8 cellular contexts compared by ENCODE assay signal in genomic region chr11:36411202-36411640, GRCh38.
DNase-seq lines count a peak whose midpoint lies in the region; ATAC-seq lines count a peak whose summit lies in the region.

No MANE protein-coding gene starts in this region.

- H3K27me3 Mint-ChIP-seq in activated T-helper 1 cell treated with anti-CD3 and anti-CD28 coated beads, Interleukin-12 subunit alpha, Interleukin-12 subunit beta, Interleukin-2, Interleukin-4 antibody, amounts not matched to agents 30 ng/mL and 10 ng/mL and 1 ng/mL, durations not matched to agents 14 hours and 24 hours and 36 hours (ENCODE audit: insufficient read depth): no peaks in the 10 kb centered on the region
- H3K27me3 Mint-ChIP-seq in natural killer cell treated with Interleukin-12 subunit alpha and Interleukin-12 subunit beta and Interleukin-15 and Interleukin-18, amount 100 ng/mL, for 72 hours: no peaks in the 10 kb centered on the region

- peaks cover 65% of the 10 kb centered on the region for H3K36me3 Mint-ChIP-seq in activated T-helper 1 cell treated with anti-CD3 and anti-CD28 coated beads, Interleukin-12 subunit alpha, Interleukin-12 subunit beta, Interleukin-2, Interleukin-4 antibody, amounts not matched to agents 30 ng/mL and 10 ng/mL and 1 ng/mL, durations not matched to agents 14 hours and 24 hours and 36 hours (ENCODE audit: low read depth)
- H3K36me3 Mint-ChIP-seq in natural killer cell treated with Interleukin-12 subunit alpha and Interleukin-12 subunit beta and Interleukin-15 and Interleukin-18, amount 100 ng/mL, for 72 hours: peaks cover 33% of the 10 kb centered on the region

- intact Hi-C loops in activated T-helper 1 cell treated with anti-CD3 and anti-CD28 coated beads, Interleukin-12 subunit alpha, Interleukin-12 subunit beta, Interleukin-2, Interleukin-4 antibody, amounts not matched to agents 30 ng/mL and 10 ng/mL and 1 ng/mL, durations not matched to agents 14 hours and 24 hours and 36 hours (cut with micrococcal nuclease): no loop called here

- H3K27ac Mint-ChIP-seq in activated T-helper 1 cell treated with anti-CD3 and anti-CD28 coated beads, Interleukin-12 subunit alpha, Interleukin-12 subunit beta, Interleukin-2, Interleukin-4 antibody, amounts not matched to agents 30 ng/mL and 10 ng/mL and 1 ng/mL, durations not matched to agents 14 hours and 24 hours and 36 hours: peak overlapping the region; percentile 94
- H3K27ac Mint-ChIP-seq in natural killer cell treated with Interleukin-12 subunit alpha and Interleukin-12 subunit beta and Interleukin-15 and Interleukin-18, amount 100 ng/mL, for 72 hours: peak overlapping the region; percentile 97 to 100

- H3K4me3 Mint-ChIP-seq in activated T-helper 1 cell treated with anti-CD3 and anti-CD28 coated beads, Interleukin-12 subunit alpha, Interleukin-12 subunit beta, Interleukin-2, Interleukin-4 antibody, amounts not matched to agents 30 ng/mL and 10 ng/mL and 1 ng/mL, durations not matched to agents 14 hours and 24 hours and 36 hours: peak overlapping the region; percentile 57
- peak overlapping the region; percentile 90 for H3K4me3 Mint-ChIP-seq in natural killer cell treated with Interleukin-12 subunit alpha and Interleukin-12 subunit beta and Interleukin-15 and Interleukin-18, amount 100 ng/mL, for 72 hours

- H3K4me1 Mint-ChIP-seq in activated T-helper 1 cell treated with anti-CD3 and anti-CD28 coated beads, Interleukin-12 subunit alpha, Interleukin-12 subunit beta, Interleukin-2, Interleukin-4 antibody, amounts not matched to agents 30 ng/mL and 10 ng/mL and 1 ng/mL, durations not matched to agents 14 hours and 24 hours and 36 hours (ENCODE audit: low read depth): peaks cover 79% of the 10 kb centered on the region
- peaks cover 80 to 84% of the 10 kb centered on the region in 2 donors for H3K4me1 Mint-ChIP-seq in natural killer cell treated with Interleukin-12 subunit alpha and Interleukin-12 subunit beta and Interleukin-15 and Interleukin-18, amount 100 ng/mL, for 72 hours (ENCODE audit: low read depth in 2 of 2)

- H3K9me3 Mint-ChIP-seq in activated T-helper 1 cell treated with anti-CD3 and anti-CD28 coated beads, Interleukin-12 subunit alpha, Interleukin-12 subunit beta, Interleukin-2, Interleukin-4 antibody, amounts not matched to agents 30 ng/mL and 10 ng/mL and 1 ng/mL, durations not matched to agents 14 hours and 24 hours and 36 hours: peaks cover 4% of the 10 kb centered on the region
- no peaks in the 10 kb centered on the region for H3K9me3 Mint-ChIP-seq in natural killer cell treated with Interleukin-12 subunit alpha and Interleukin-12 subunit beta and Interleukin-15 and Interleukin-18, amount 100 ng/mL, for 72 hours

- ATAC-seq in HG03108 (IDR thresholded peaks at IDR 0.05; ENCODE audit: unreplicated experiment) (peak; percentile 76), GM19324 (IDR thresholded peaks at IDR 0.05; ENCODE audit: low FRiP score, unreplicated experiment) (no peak)
- ATAC-seq in natural killer cell treated with Interleukin-12 subunit alpha and Interleukin-12 subunit beta and Interleukin-15 and Interleukin-18, amount 100 ng/mL, for 72 hours: peak; percentile 82

- DNase-seq in NCI-H1694 (lab: John Stamatoyannopoulos, UW) (peak; percentile 34), NCI-H1694 treated with DMSO at 0.1 percent for 48 hours (lab: John Stamatoyannopoulos, UW) (no peak), SHP77 (lab: John Stamatoyannopoulos, UW) (no peak)
- DNase-seq in activated T-helper 1 cell treated with anti-CD3 and anti-CD28 coated beads, Interleukin-12 subunit alpha, Interleukin-12 subunit beta, Interleukin-2, Interleukin-4 antibody, amounts not matched to agents 30 ng/mL and 10 ng/mL and 1 ng/mL, durations not matched to agents 14 hours and 24 hours and 36 hours (ENCODE audit: low spot score): no peak
- DNase-seq in natural killer cell treated with Interleukin-12 subunit alpha and Interleukin-12 subunit beta and Interleukin-15 and Interleukin-18, amount 100 ng/mL, for 72 hours (ENCODE audit: low spot score): peak; percentile 90
- no peak for DNase-seq in activated CD8-positive, alpha-beta memory T cell treated with anti-CD3 and anti-CD28 coated beads for 24 hours

Comparison
In these comparisons a context has a peak if more than half of its experiments do, and no peak if none do; other contexts are left out.
1. DNase-seq: peak in NCI-H1694 (single experiment) and natural killer cell treated with Interleukin-12 subunit alpha and Interleukin-12 subunit beta and Interleukin-15 and Interleukin-18, amount 100 ng/mL, for 72 hours (single experiment); none in NCI-H1694 treated with DMSO at 0.1 percent for 48 hours (single experiment), activated T-helper 1 cell treated with anti-CD3 and anti-CD28 coated beads, Interleukin-12 subunit alpha, Interleukin-12 subunit beta, Interleukin-2, Interleukin-4 antibody, amounts not matched to agents 30 ng/mL and 10 ng/mL and 1 ng/mL, durations not matched to agents 14 hours and 24 hours and 36 hours (single experiment), SHP77 (0 of 2) and activated CD8-positive, alpha-beta memory T cell treated with anti-CD3 and anti-CD28 coated beads for 24 hours (single experiment).